7 cellular contexts compared by ENCODE assay signal in genomic region chr12:6285063-6285477, GRCh38. TPM values are rescaled to one million over a fixed set of nuclear protein-coding genes. Genes with fewer than 3 reads are reported as not detected.
DNase-seq lines count a peak whose midpoint lies in the region; ATAC-seq, FAIRE-seq and TF ChIP-seq lines count a peak whose summit lies in the region.

No MANE protein-coding gene starts in this region.

- peak; percentile 46 for ATAC-seq in RWPE2 (ENCODE audit: low read depth)

- H3K4me2 ChIP-seq in parathyroid adenoma (ENCODE audit: low read length): no peak overlapping the region

- DNase-seq in GM12891 (ENCODE audit: insufficient read length, low spot score) (peak; percentile 82), LHCN-M2 (ENCODE audit: low read depth) (peak; percentile 62), RWPE2 (ENCODE audit: low spot score) (no peak), frontal cortex (ENCODE audit: low spot score in 2 of 2) (peak; percentile 66 to 84), urothelium cell line (ENCODE audit: low spot score) (peak; percentile 91)
- peak; percentile 45 for DNase-seq in activated T-helper 9 cell treated with anti-CD3 and anti-CD28 coated beads, Interleukin-2, amount 50 U/mL, for 16 hours (ENCODE audit: low read depth)

- peak; percentile 80 for FAIRE-seq in GM12891 (lab: Jason Lieb, UNC)
- FAIRE-seq in frontal cortex (lab: Jason Lieb, UNC): no peak
- FAIRE-seq in urothelium cell line (lab: Jason Lieb, UNC): peak; percentile 75

- H3K27me3 ChIP-seq in RWPE2 (ENCODE audit: insufficient read depth, poor library complexity, severe bottlenecking): no peaks in the 10 kb centered on the region
- H3K27me3 ChIP-seq in parathyroid adenoma (ENCODE audit: control insufficient read depth, insufficient read depth, low read length): no peaks in the 10 kb centered on the region

- H3K4me1 ChIP-seq in RWPE2 (ENCODE audit: insufficient read depth, poor library complexity, severe bottlenecking) (peaks cover 42% of the 10 kb centered on the region), parathyroid adenoma (peaks cover 13% of the 10 kb centered on the region)

- no peaks in the 10 kb centered on the region for H3K36me3 ChIP-seq in RWPE2 (ENCODE audit: low read depth)
- no peaks in the 10 kb centered on the region for H3K36me3 ChIP-seq in parathyroid adenoma (ENCODE audit: control insufficient read depth, insufficient read depth, low read length)

- no peaks in the 10 kb centered on the region for H3K9me3 ChIP-seq in RWPE2 (ENCODE audit: severe bottlenecking)
- H3K9me3 ChIP-seq in parathyroid adenoma (ENCODE audit: control insufficient read depth, low read length): no peaks in the 10 kb centered on the region

- H3K27ac ChIP-seq in RWPE2 (ENCODE audit: poor library complexity, severe bottlenecking) (peak overlapping the region; percentile 91), parathyroid adenoma (no peak overlapping the region)

- peak; percentile 94 for TF ChIP-seq CTCF in RWPE2 (IDR thresholded peaks at IDR 0.05; ENCODE audit: poor library complexity, severe bottlenecking)
- peak; percentile 97 for TF ChIP-seq CTCF in parathyroid adenoma (IDR thresholded peaks at IDR 0.05)

- H3K4me3 ChIP-seq in RWPE2 (ENCODE audit: severe bottlenecking) (no peak overlapping the region), parathyroid adenoma (ENCODE audit: low read depth, low read length) (peak overlapping the region; percentile 27)

- H3K9ac ChIP-seq in parathyroid adenoma: no peak overlapping the region

- no peaks in the 10 kb centered on the region for H3K79me2 ChIP-seq in parathyroid adenoma

- TF ChIP-seq POLR2A in GM12891 (IDR thresholded peaks at IDR 0.05; ENCODE audit: low read depth, low read length): no peak

- peak overlapping the region; percentile 41 for H2AFZ ChIP-seq in parathyroid adenoma

TF ChIP-seq in GM12891, 5 proteins besides CTCF, POLR2A, EP300 and RAD21:
- TF ChIP-seq SPI1 (IDR thresholded peaks at IDR 0.05; ENCODE audit: low read depth, low read length) (no peak), POLR2AphosphoS5 (IDR thresholded peaks at IDR 0.05; ENCODE audit: low read depth, low read length) (no peak), TAF1 (IDR thresholded peaks at IDR 0.05; ENCODE audit: low read depth, low read length) (no peak), POU2F2 (IDR thresholded peaks at IDR 0.05; ENCODE audit: low read depth, low read length) (no peak), PAX5 (IDR thresholded peaks at IDR 0.05; ENCODE audit: insufficient read depth, low read length, severe bottlenecking) (no peak)
TF ChIP-seq in GM12891: peak in this region for 0.

RNA-seq across cellular contexts. Expression of gene PLEKHG6, which starts 25.4 kb away (rescaled TPM):
- 3.2 TPM for polyA plus RNA-seq in GM12891 (2012; ENCODE audit: low read depth, missing spikeins)
- total RNA-seq in LHCN-M2 (2014; rRNA removed) (not detected in 2 replicates), frontal cortex (under 0.01 TPM)
- 0.23 TPM for polyA plus RNA-seq in LHCN-M2 (2012)

RNA-seq across cellular contexts. Expression of gene TNFRSF1A, which starts 56.8 kb away (rescaled TPM):
- 8.1 TPM for polyA plus RNA-seq in GM12891 (2012; ENCODE audit: low read depth, missing spikeins)
- total RNA-seq in LHCN-M2 (2014; rRNA removed): 177 and 233 TPM in 2 replicates
- polyA plus RNA-seq in LHCN-M2 (2012): 109 TPM
- 4.5 TPM for total RNA-seq in frontal cortex

Comparison
In these comparisons a context has a peak if more than half of its experiments do, and no peak if none do; other contexts are left out.
1. RNA of gene TNFRSF1A, which starts 56.8 kb away (total RNA-seq): 177 to 233 TPM in LHCN-M2; 4.5 TPM in frontal cortex (single experiment); every median in the first group is over 10 times any median in the second.